ENCODE assay signal across 10 cellular contexts in genomic region chr3:16520636-16521579, GRCh38. TPM values are rescaled to one million over a fixed set of nuclear protein-coding genes. Genes with fewer than 3 reads are reported as not detected.
DNase-seq lines count a peak whose midpoint lies in the region; ATAC-seq and TF ChIP-seq lines count a peak whose summit lies in the region.
"Had no signal": no experiment of that assay in that cellular context is flagged by ENCODE, and none has a peak within 500 bp of the region (broad histone marks: within the 10 kb centered on the region; RNA-seq: fewer than 3 reads in every experiment).

No MANE protein-coding gene starts in this region.

- intact Hi-C loops in activated naive CD4-positive, alpha-beta T cell treated with anti-CD3 and anti-CD28 coated beads for 36 hours (cut with micrococcal nuclease): loop anchor here (1.0 to 10.0 kb wide), 11 partner anchors 9 to 1206 kb away; partner anchors contain the start of genes DPH3 and OXNAD1

- peaks cover 0 to 26% (median 10%) of the 10 kb centered on the region in 4 donors for H3K4me1 ChIP-seq in tibial nerve

- peaks cover 37% of the 10 kb centered on the region for H3K9me3 Mint-ChIP-seq in activated naive CD4-positive, alpha-beta T cell treated with anti-CD3 and anti-CD28 coated beads for 36 hours

- H3K27ac Mint-ChIP-seq in activated naive CD4-positive, alpha-beta T cell treated with anti-CD3 and anti-CD28 coated beads for 36 hours: peak overlapping the region; percentile 87

- no peak overlapping the region for H3K4me3 Mint-ChIP-seq in activated naive CD4-positive, alpha-beta T cell treated with anti-CD3 and anti-CD28 coated beads for 36 hours

- no peaks in the 10 kb centered on the region for H3K27me3 ChIP-seq in tibial nerve

- no peak overlapping the region for H3K4me3 ChIP-seq in tibial nerve

- H3K9me3 ChIP-seq in tibial nerve: peaks cover 0 to 11% (median 0%) of the 10 kb centered on the region in 4 donors

- 76 to 89% methylated on average over 6 of the region's 6 CpGs for WGBS in tibial nerve, 2 donors

- TF ChIP-seq POLR2A in tibial nerve (IDR thresholded peaks at IDR 0.05): no peak

- H3K27ac ChIP-seq in tibial nerve: no peak overlapping the region

- CTCF ChIA-PET in activated naive CD4-positive, alpha-beta T cell treated with anti-CD3 and anti-CD28 coated beads for 36 hours (lab: Charles Lee): interaction anchor here (0.7 kb wide), 1 partner anchor 184 kb away, joined by 4 read pairs; no protein-coding TSS in a partner anchor

- peaks cover 25% of the 10 kb centered on the region for H3K36me3 Mint-ChIP-seq in activated naive CD4-positive, alpha-beta T cell treated with anti-CD3 and anti-CD28 coated beads for 36 hours (ENCODE audit: low read depth)

- peak; percentile 32 for ATAC-seq in HG02588 (IDR thresholded peaks at IDR 0.05; ENCODE audit: unreplicated experiment)
- ATAC-seq in stimulated activated naive CD8-positive, alpha-beta T cell treated with anti-CD3 and anti-CD28 coated beads, Interleukin-15, Interleukin-2, amounts not matched to agents 100 U/mL and 50 U/mL, for 24 hours: peak; percentile 71

- H3K36me3 ChIP-seq in tibial nerve: no peaks in the 10 kb centered on the region

- no peak for TF ChIP-seq EP300 in tibial nerve (IDR thresholded peaks at IDR 0.05)

- DNase-seq in activated naive CD4-positive, alpha-beta T cell treated with anti-CD3 and anti-CD28 coated beads for 36 hours: peak; percentile 53
- no peak for DNase-seq in activated naive CD4-positive, alpha-beta T cell (lab: John Stamatoyannopoulos, UW)
- DNase-seq in MV-4-11 (lab: John Stamatoyannopoulos, UW) (peak; percentile 74), NCI-H1105 (lab: John Stamatoyannopoulos, UW) (no peak), OCI-M2 (lab: John Stamatoyannopoulos, UW; ENCODE audit: unreplicated experiment) (no peak), tibial nerve (ENCODE audit: low spot score in 2 of 2) (no peak)
- DNase-seq in stimulated activated naive CD8-positive, alpha-beta T cell treated with anti-CD3 and anti-CD28 coated beads, Interleukin-15, Interleukin-2, amounts not matched to agents 100 U/mL and 50 U/mL, for 24 hours: no peak
- DNase-seq: NCI-H146; stimulated activated CD4-positive, alpha-beta T cell treated with anti-CD3 and anti-CD28 coated beads, Interleukin-4, amount 100 ng/mL, for 4 hours had no signal

- peaks cover 70% of the 10 kb centered on the region for H3K4me1 Mint-ChIP-seq in activated naive CD4-positive, alpha-beta T cell treated with anti-CD3 and anti-CD28 coated beads for 36 hours (ENCODE audit: low read depth)

- no peaks in the 10 kb centered on the region for H3K27me3 Mint-ChIP-seq in activated naive CD4-positive, alpha-beta T cell treated with anti-CD3 and anti-CD28 coated beads for 36 hours (ENCODE audit: low read depth)

- TF ChIP-seq CTCF in tibial nerve (IDR thresholded peaks at IDR 0.05): no peak

RNA-seq across cellular contexts. Expression of gene RFTN1, which starts 7.4 kb away (rescaled TPM):
- total RNA-seq in activated naive CD4-positive, alpha-beta T cell treated with anti-CD3 and anti-CD28 coated beads for 36 hours: 100 to 1,000 TPM in 1 of 2 experiments, 10 to 100 TPM in 1; 95.9 to 109 TPM
- total RNA-seq in tibial nerve: 100 to 1,000 TPM; 113 to 137 (median 122) TPM

Comparison
In these comparisons a context has a peak if more than half of its experiments do, and no peak if none do; other contexts are left out.
1. DNase-seq: peak in activated naive CD4-positive, alpha-beta T cell treated with anti-CD3 and anti-CD28 coated beads for 36 hours (single experiment) and MV-4-11 (single experiment); none in activated naive CD4-positive, alpha-beta T cell (0 of 4), stimulated activated naive CD8-positive, alpha-beta T cell treated with anti-CD3 and anti-CD28 coated beads, Interleukin-15, Interleukin-2, amounts not matched to agents 100 U/mL and 50 U/mL, for 24 hours (single experiment), NCI-H1105 (single experiment), OCI-M2 (single experiment) and tibial nerve (0 of 2).